In genomic region chr2:20291846-20292408, GRCh38 we compare ENCODE assay signal across 17 cellular contexts. TPM values are rescaled to one million over a fixed set of nuclear protein-coding genes. Genes with fewer than 3 reads are reported as not detected.
A peak's percentile ranks its signal among the peaks of the same experiment; 100 is the strongest.
DNase-seq lines count a peak whose midpoint lies in the region; ATAC-seq, FAIRE-seq and TF ChIP-seq lines count a peak whose summit lies in the region.
"Had no signal": no experiment of that assay in that cellular context is flagged by ENCODE, and none has a peak within 500 bp of the region (broad histone marks: within the 10 kb centered on the region; RNA-seq: fewer than 3 reads in every experiment).

No MANE protein-coding gene starts in this region.

- peak overlapping the region; percentile 87 for H3K27ac ChIP-seq in GM23338 (ENCODE audit: low read depth)
- H3K27ac ChIP-seq in RWPE1 = peak overlapping the region; percentile 39
- H3K27ac ChIP-seq in pancreas = no peak overlapping the region
- H3K27ac ChIP-seq: BLaER1 treated with 17β-estradiol and CSF1 and Interleukin-3, amounts not matched to agents 10 nM and 100 nM; coronary artery; neutrophil had no signal

- H3K4me1 ChIP-seq in GM23338 (ENCODE audit: insufficient read depth) (no peaks in the 10 kb centered on the region), pancreas (peaks cover 0 to 3% (median 0%) of the 10 kb centered on the region in 3 donors)
- H3K4me1 ChIP-seq: thyroid gland had no signal

- no peak for FAIRE-seq in pancreas (lab: Jason Lieb, UNC)

- no peak overlapping the region for H2AFZ ChIP-seq in GM23338

- peaks cover 9% of the 10 kb centered on the region; the same call in 1 of the 2 replicates for H3F3A ChIP-seq in GM23338 (replicated peaks; ENCODE audit: low read depth)

- no peaks in the 10 kb centered on the region for H3K9me3 ChIP-seq in pancreas
- H3K9me3 ChIP-seq: BLaER1 treated with 17β-estradiol and CSF1 and Interleukin-3, amounts not matched to agents 10 nM and 100 nM; neutrophil; thyroid gland had no signal

- no peak overlapping the region for H3K4me3 Mint-ChIP-seq in GM23338

- CTCF ChIA-PET in RWPE1 (lab: Yijun Ruan, JAX) = interaction anchor here (0.6 to 3.0 kb wide), 7 partner anchors 12 to 203 kb away, joined by 3 to 14 read pairs (median 4); no protein-coding TSS in a partner anchor

- WGBS in pancreas, 2 donors = 94 to 95% methylated on average over 13 of the region's 13 CpGs

- no peaks in the 10 kb centered on the region for H3K9me2 ChIP-seq in GM23338 (ENCODE audit: insufficient read depth)

- peak; percentile 62 for ATAC-seq in GM23338
- peak in 3 of 4 donors; percentile 5 to 31 (median 11) for ATAC-seq in pancreas
- no peak for ATAC-seq in HG02840 (IDR thresholded peaks at IDR 0.05; ENCODE audit: low FRiP score, unreplicated experiment)
- no peak for ATAC-seq in HG02759 (IDR thresholded peaks at IDR 0.05; ENCODE audit: unreplicated experiment)

- DNase-seq in GM23338 (ENCODE audit: low spot score) (peak; percentile 28), RWPE1 (ENCODE audit: low spot score) (no peak), fibroblast of mammary gland (ENCODE audit: low read depth) (peak; percentile 21), pancreas (no peak), activated gamma-delta T cell (lab: John Stamatoyannopoulos, UW) (no peak)
- DNase-seq: aorta, head of caudate nucleus, islet precursor cell, NCI-H2081 treated with DMSO at 0.1 percent for 48 hours, T-helper 2 cell, thyroid gland had no signal

- TF ChIP-seq CTCF in GM23338 (conservative IDR thresholded peaks at IDR 0.05; ENCODE audit: low read depth in 2 of 2) (no peak), RWPE1 (conservative IDR thresholded peaks at IDR 0.05; ENCODE audit: low read depth) (no peak), fibroblast of mammary gland (conservative IDR thresholded peaks at IDR 0.05; ENCODE audit: control insufficient read depth, insufficient read depth, low read depth, low read length) (no peak), pancreas (IDR thresholded peaks at IDR 0.05) (no peak)

- H3K36me3 Mint-ChIP-seq in GM23338 (ENCODE audit: low read depth) = peaks cover 35% of the 10 kb centered on the region

- intact Hi-C loops in pancreas (cut with DNase I) = no loop called here

- H3K9me3 Mint-ChIP-seq in GM23338 = no peaks in the 10 kb centered on the region
- H3K9me3 Mint-ChIP-seq: IgD-negative memory B cell had no signal

- peak overlapping the region; percentile 29; the same call in 1 of the 2 replicates for H3K27ac Mint-ChIP-seq in GM23338
- H3K27ac Mint-ChIP-seq: IgD-negative memory B cell had no signal

- no peak overlapping the region for H3K4me2 ChIP-seq in GM23338
- H3K4me2 ChIP-seq: BLaER1 treated with 17β-estradiol and CSF1 and Interleukin-3, amounts not matched to agents 10 nM and 100 nM had no signal

- no peak overlapping the region for H3K4me3 ChIP-seq in GM23338
- no peak overlapping the region for H3K4me3 ChIP-seq in fibroblast of mammary gland (ENCODE audit: control insufficient read depth, low read depth, low read length)
- no peak overlapping the region for H3K4me3 ChIP-seq in pancreas
- H3K4me3 ChIP-seq: BLaER1 treated with 17β-estradiol and CSF1 and Interleukin-3, amounts not matched to agents 10 nM and 100 nM; coronary artery; thyroid gland had no signal

- POLR2A ChIA-PET in RWPE1 (lab: Yijun Ruan, JAX; ENCODE audit: low non-redundant PET) = no interaction called here

- peaks cover 6% of the 10 kb centered on the region for H3K4me1 Mint-ChIP-seq in GM23338

- peaks cover 30% of the 10 kb centered on the region for H3K36me3 ChIP-seq in GM23338 (ENCODE audit: insufficient read depth)
- no peaks in the 10 kb centered on the region for H3K36me3 ChIP-seq in pancreas

- H4K20me1 ChIP-seq in GM23338 (replicated peaks; ENCODE audit: insufficient read depth) = 0 out of 2 replicates have a peak, but pooled peaks cover 11% of the 10 kb centered on the region

- peaks cover 11% of the 10 kb centered on the region for H3K27me3 Mint-ChIP-seq in GM23338 (ENCODE audit: insufficient read depth, low read depth, poor library complexity)
- H3K27me3 Mint-ChIP-seq: IgD-negative memory B cell had no signal

- no peaks in the 10 kb centered on the region for H3K27me3 ChIP-seq in GM23338 (ENCODE audit: insufficient read depth)
- no peaks in the 10 kb centered on the region for H3K27me3 ChIP-seq in pancreas
- H3K27me3 ChIP-seq: BLaER1 treated with 17β-estradiol and CSF1 and Interleukin-3, amounts not matched to agents 10 nM and 100 nM; neutrophil; thyroid gland had no signal

- peaks cover 50% of the 10 kb centered on the region for H3K79me2 ChIP-seq in GM23338 (replicated peaks; ENCODE audit: insufficient read depth)

TF ChIP-seq in GM23338, 12 proteins besides CTCF, POLR2A, EP300 and RAD21:
- TF ChIP-seq NANOG (IDR thresholded peaks at IDR 0.05; ENCODE audit: borderline replicate concordance) (no peak), CREB1 (CRISPR knock-in tag; IDR thresholded peaks at IDR 0.05; ENCODE audit: low read depth) (no peak), STAT1 (IDR thresholded peaks at IDR 0.05; ENCODE audit: unreplicated experiment) (no peak), JUNB (IDR thresholded peaks at IDR 0.05; ENCODE audit: unreplicated experiment) (no peak)
- TF ChIP-seq, protein P1, sequence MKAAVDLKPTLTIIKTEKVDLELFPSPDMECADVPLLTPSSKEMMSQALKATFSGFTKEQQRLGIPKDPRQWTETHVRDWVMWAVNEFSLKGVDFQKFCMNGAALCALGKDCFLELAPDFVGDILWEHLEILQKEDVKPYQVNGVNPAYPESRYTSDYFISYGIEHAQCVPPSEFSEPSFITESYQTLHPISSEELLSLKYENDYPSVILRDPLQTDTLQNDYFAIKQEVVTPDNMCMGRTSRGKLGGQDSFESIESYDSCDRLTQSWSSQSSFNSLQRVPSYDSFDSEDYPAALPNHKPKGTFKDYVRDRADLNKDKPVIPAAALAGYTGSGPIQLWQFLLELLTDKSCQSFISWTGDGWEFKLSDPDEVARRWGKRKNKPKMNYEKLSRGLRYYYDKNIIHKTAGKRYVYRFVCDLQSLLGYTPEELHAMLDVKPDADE (IDR thresholded peaks at IDR 0.05) = no peak
- TF ChIP-seq, protein P2, sequence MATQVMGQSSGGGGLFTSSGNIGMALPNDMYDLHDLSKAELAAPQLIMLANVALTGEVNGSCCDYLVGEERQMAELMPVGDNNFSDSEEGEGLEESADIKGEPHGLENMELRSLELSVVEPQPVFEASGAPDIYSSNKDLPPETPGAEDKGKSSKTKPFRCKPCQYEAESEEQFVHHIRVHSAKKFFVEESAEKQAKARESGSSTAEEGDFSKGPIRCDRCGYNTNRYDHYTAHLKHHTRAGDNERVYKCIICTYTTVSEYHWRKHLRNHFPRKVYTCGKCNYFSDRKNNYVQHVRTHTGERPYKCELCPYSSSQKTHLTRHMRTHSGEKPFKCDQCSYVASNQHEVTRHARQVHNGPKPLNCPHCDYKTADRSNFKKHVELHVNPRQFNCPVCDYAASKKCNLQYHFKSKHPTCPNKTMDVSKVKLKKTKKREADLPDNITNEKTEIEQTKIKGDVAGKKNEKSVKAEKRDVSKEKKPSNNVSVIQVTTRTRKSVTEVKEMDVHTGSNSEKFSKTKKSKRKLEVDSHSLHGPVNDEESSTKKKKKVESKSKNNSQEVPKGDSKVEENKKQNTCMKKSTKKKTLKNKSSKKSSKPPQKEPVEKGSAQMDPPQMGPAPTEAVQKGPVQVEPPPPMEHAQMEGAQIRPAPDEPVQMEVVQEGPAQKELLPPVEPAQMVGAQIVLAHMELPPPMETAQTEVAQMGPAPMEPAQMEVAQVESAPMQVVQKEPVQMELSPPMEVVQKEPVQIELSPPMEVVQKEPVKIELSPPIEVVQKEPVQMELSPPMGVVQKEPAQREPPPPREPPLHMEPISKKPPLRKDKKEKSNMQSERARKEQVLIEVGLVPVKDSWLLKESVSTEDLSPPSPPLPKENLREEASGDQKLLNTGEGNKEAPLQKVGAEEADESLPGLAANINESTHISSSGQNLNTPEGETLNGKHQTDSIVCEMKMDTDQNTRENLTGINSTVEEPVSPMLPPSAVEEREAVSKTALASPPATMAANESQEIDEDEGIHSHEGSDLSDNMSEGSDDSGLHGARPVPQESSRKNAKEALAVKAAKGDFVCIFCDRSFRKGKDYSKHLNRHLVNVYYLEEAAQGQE (IDR thresholded peaks at IDR 0.05; ENCODE audit: unreplicated experiment) = no peak

RNA-seq across cellular contexts. Expression of gene PUM2, which starts 58.7 kb away (rescaled TPM):
- total RNA-seq in GM23338 (2014; rRNA removed; shearing (Covaris generic)) = 84.2 and 94.1 TPM in 2 replicates
- polyA plus RNA-seq in GM23338 (2016; fragmentation: Nextera tagmentation; extraction: Ambion mirVana) (27.8 and 29.9 TPM in 2 replicates), pancreas (10 to 100 TPM; 17.0 to 23.4 TPM)
- total RNA-seq in pancreas = 10 to 100 TPM; 36.3 to 70.2 (median 44.2) TPM

Comparison
In these comparisons a context has a peak if more than half of its experiments do, and no peak if none do; other contexts are left out.
1. ATAC-seq: peak in GM23338 (single experiment) and pancreas (3 of 4); none in HG02840 (single experiment) and HG02759 (single experiment).
2. DNase-seq: peak in GM23338 (single experiment) and fibroblast of mammary gland (single experiment); none in RWPE1 (single experiment), pancreas (0 of 6) and activated gamma-delta T cell (single experiment).
3. H3K27ac ChIP-seq: peak in GM23338 (single experiment) and RWPE1 (single experiment); none in pancreas (0 of 4).